Comparison of ENCODE assay signal across 12 cellular contexts in the genomic region with DNA sequence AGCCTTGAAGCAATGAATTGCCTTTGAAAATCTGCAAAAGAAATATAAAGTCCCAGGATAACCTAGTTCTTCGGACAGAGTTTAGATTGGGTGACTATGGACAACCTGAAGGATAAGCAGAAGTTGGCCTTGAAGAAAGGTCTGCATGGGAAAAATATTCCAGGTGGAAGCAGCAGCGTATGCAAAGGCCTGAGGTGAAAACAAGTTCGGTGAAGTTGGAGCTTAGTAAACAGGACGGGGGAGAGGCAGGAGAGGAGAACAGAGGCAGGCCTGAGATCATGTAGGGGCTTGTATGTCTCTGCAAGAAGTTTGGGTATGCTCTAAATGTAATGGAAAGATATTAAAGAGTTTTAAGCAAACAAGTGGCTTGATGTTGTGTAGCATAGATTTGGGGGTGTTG.
DNase-seq lines count a peak whose midpoint lies in the region; ATAC-seq and TF ChIP-seq lines count a peak whose summit lies in the region.
"Had no signal": no experiment of that assay in that cellular context is flagged by ENCODE, and none has a peak within 500 bp of the region (broad histone marks: within the 10 kb centered on the region; RNA-seq: fewer than 3 reads in every experiment).

No MANE protein-coding gene starts in this region.

- no peaks in the 10 kb centered on the region for H3K9me3 ChIP-seq in body of pancreas
- H3K9me3 ChIP-seq: BLaER1 treated with 17β-estradiol and CSF1 and Interleukin-3, amounts not matched to agents 10 nM and 100 nM; HAP-1 had no signal

- peak overlapping the region; percentile 47 for H3K27ac Mint-ChIP-seq in GM23338
- H3K27ac Mint-ChIP-seq: B cell; CD8-positive, alpha-beta T cell had no signal

- H3K4me3 ChIP-seq in GM23338 (no peak overlapping the region), body of pancreas (no peak overlapping the region)
- H3K4me3 ChIP-seq: BLaER1 treated with 17β-estradiol and CSF1 and Interleukin-3, amounts not matched to agents 10 nM and 100 nM; HAP-1 had no signal

- no peaks in the 10 kb centered on the region for H3F3A ChIP-seq in GM23338 (replicated peaks; ENCODE audit: low read depth)

- H3K9me3 Mint-ChIP-seq in GM23338 = no peaks in the 10 kb centered on the region
- H3K9me3 Mint-ChIP-seq: CD8-positive, alpha-beta T cell had no signal

- H3K27me3 Mint-ChIP-seq in GM23338 (ENCODE audit: insufficient read depth, low read depth, poor library complexity) = no peaks in the 10 kb centered on the region
- H3K27me3 Mint-ChIP-seq: B cell had no signal

- H3K4me1 ChIP-seq in GM23338 (ENCODE audit: insufficient read depth) (no peaks in the 10 kb centered on the region; the same call in 1 of the 2 replicates), body of pancreas (peaks cover 15% of the 10 kb centered on the region)
- H3K4me1 ChIP-seq: BLaER1 treated with 17β-estradiol and CSF1 and Interleukin-3, amounts not matched to agents 10 nM and 100 nM; HAP-1 had no signal

- H3K36me3 ChIP-seq in GM23338 (ENCODE audit: insufficient read depth) (no peaks in the 10 kb centered on the region), body of pancreas (replicated peaks in 1 of 2; ENCODE audit: insufficient read depth in 1 of 2, low read depth in 2 of 2) (no peaks in the 10 kb centered on the region)
- H3K36me3 ChIP-seq: BLaER1 treated with 17β-estradiol and CSF1 and Interleukin-3, amounts not matched to agents 10 nM and 100 nM; HAP-1 had no signal

- TF ChIP-seq CTCF in GM23338 (conservative IDR thresholded peaks at IDR 0.05; ENCODE audit: low read depth in 2 of 2) (no peak), body of pancreas (IDR thresholded peaks at IDR 0.05) (no peak)

- intact Hi-C loops in body of pancreas (cut with DNase I) = no loop called here

- peaks cover 5% of the 10 kb centered on the region; the same call in 2 of the 3 replicates for H3K4me1 Mint-ChIP-seq in GM23338

- TF ChIP-seq POLR2A in body of pancreas (IDR thresholded peaks at IDR 0.05) = no peak

- H3K27ac ChIP-seq in GM23338 (ENCODE audit: low read depth) (no peak overlapping the region), body of pancreas (peak overlapping the region in 3 of 4 donors; percentile 57 to 61 (median 60))
- H3K27ac ChIP-seq: BLaER1 treated with 17β-estradiol and CSF1 and Interleukin-3, amounts not matched to agents 10 nM and 100 nM had no signal

- no peak overlapping the region for H3K4me2 ChIP-seq in GM23338
- H3K4me2 ChIP-seq: BLaER1 treated with 17β-estradiol and CSF1 and Interleukin-3, amounts not matched to agents 10 nM and 100 nM had no signal

- H4K20me1 ChIP-seq in GM23338 (replicated peaks; ENCODE audit: insufficient read depth) = no peaks in the 10 kb centered on the region
- H4K20me1 ChIP-seq: BLaER1 treated with 17β-estradiol and CSF1 and Interleukin-3, amounts not matched to agents 10 nM and 100 nM had no signal

- no peak overlapping the region for H3K4me3 Mint-ChIP-seq in GM23338
- H3K4me3 Mint-ChIP-seq: B cell; CD8-positive, alpha-beta T cell had no signal

- peak; percentile 36; the same call in 2 of the 3 replicates for ATAC-seq in GM23338
- ATAC-seq in body of pancreas = peak; percentile 94
- peak; percentile 43 for ATAC-seq in esophagus mucosa
- no peak for ATAC-seq in GM18498 (IDR thresholded peaks at IDR 0.05; ENCODE audit: unreplicated experiment)
- ATAC-seq: CD8-positive, alpha-beta T cell had no signal

- H3K36me3 Mint-ChIP-seq in GM23338 (ENCODE audit: low read depth) = no peaks in the 10 kb centered on the region
- H3K36me3 Mint-ChIP-seq: CD8-positive, alpha-beta T cell had no signal

- H2AFZ ChIP-seq in GM23338 = peak overlapping the region; percentile 77; the same call in 1 of the 2 replicates

- WGBS in body of pancreas, 2 donors = 36 to 39% methylated on average over 4 of the region's 4 CpGs

- no peaks in the 10 kb centered on the region for H3K79me2 ChIP-seq in GM23338 (replicated peaks; ENCODE audit: insufficient read depth)

- H3K9me2 ChIP-seq in GM23338 (ENCODE audit: insufficient read depth) = no peaks in the 10 kb centered on the region

- DNase-seq in GM23338 (ENCODE audit: low spot score) (no peak), body of pancreas (peak; percentile 34 to 65 (median 52)), DMS114 treated with DMSO at 0.1 percent for 48 hours (lab: John Stamatoyannopoulos, UW; ENCODE audit: unreplicated experiment) (no peak)
- DNase-seq in activated CD8-positive, alpha-beta memory T cell treated with anti-CD3 and anti-CD28 coated beads, Interleukin-2, amount 50 U/mL, for 4 hours = no peak
- DNase-seq: CD8-positive, alpha-beta T cell; DMS 273 treated with DMSO at 0.1 percent for 48 hours; GOT3 had no signal

- H3K27me3 ChIP-seq in GM23338 (ENCODE audit: insufficient read depth) (no peaks in the 10 kb centered on the region), body of pancreas (no peaks in the 10 kb centered on the region)
- H3K27me3 ChIP-seq: BLaER1 treated with 17β-estradiol and CSF1 and Interleukin-3, amounts not matched to agents 10 nM and 100 nM had no signal

TF ChIP-seq in GM23338, 12 proteins besides CTCF, POLR2A, EP300 and RAD21 (continues in another document):
- TF ChIP-seq EZH2 (IDR thresholded peaks at IDR 0.05; ENCODE audit: low read depth, unreplicated experiment) = no peak
- no peak for TF ChIP-seq ZNF331 (CRISPR knock-in tag; IDR thresholded peaks at IDR 0.05; ENCODE audit: low read depth)
- no peak for TF ChIP-seq JUNB (IDR thresholded peaks at IDR 0.05; ENCODE audit: unreplicated experiment)
- no peak for TF ChIP-seq CREB1 (CRISPR knock-in tag; IDR thresholded peaks at IDR 0.05; ENCODE audit: low read depth)
- TF ChIP-seq NANOG (IDR thresholded peaks at IDR 0.05; ENCODE audit: borderline replicate concordance) = no peak
- TF ChIP-seq STAT1 (IDR thresholded peaks at IDR 0.05; ENCODE audit: unreplicated experiment) = no peak
- TF ChIP-seq ZNF462 (CRISPR knock-in tag; IDR thresholded peaks at IDR 0.05) = no peak

Comparison
In these comparisons a context has a peak if more than half of its experiments do, and no peak if none do; other contexts are left out.
1. DNase-seq: peak in body of pancreas (4 of 4); none in GM23338 (single experiment), DMS114 treated with DMSO at 0.1 percent for 48 hours (single experiment) and activated CD8-positive, alpha-beta memory T cell treated with anti-CD3 and anti-CD28 coated beads, Interleukin-2, amount 50 U/mL, for 4 hours (single experiment).